ENCODE assay signal across 17 cellular contexts in the genomic region with DNA sequence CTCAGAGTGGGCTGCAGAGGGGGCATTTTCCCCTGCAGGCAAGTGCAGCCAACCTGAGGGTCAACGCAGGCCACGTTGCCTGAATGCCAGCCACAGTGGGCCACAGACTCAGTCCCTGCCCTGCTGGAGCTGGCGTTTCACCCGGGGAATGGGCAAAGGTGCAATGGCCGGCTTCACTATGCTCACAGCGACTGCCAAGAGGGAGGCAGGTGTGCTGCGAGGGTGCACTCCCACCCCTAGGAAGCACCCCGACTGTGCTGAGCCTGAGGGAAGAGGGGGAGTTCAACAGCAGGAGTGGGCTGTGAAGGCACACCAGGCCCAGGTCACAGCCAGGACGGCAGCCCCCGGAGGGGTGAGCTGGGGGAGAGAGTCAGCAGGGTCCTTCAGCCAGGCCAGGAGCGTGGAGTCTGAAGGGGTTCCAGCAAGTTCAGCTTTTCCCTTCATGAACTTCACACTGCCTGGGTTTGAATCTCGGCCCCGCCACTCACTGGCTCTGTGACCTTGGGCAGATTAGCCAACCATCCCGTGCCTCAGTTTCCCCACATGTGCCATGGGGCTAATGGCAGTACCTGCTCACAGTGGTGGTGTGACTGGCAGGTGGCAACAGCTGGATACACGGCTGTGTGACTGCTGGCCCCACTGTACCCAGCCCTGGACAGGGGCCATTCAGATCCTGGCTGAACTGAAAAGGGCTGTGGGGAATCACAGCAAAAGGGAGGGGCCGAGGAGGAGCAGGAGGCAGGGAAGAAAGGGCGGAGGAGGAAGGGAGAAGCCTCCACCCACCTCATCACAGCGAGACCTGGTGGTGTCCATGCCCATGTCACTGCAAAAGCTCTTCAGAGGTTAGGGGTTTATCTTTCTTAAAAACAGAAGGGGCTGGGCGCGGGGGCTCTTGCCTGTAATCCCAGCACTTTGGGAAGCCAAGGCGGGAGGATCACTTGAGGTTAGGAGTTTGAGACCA. TPM values are rescaled to one million over a fixed set of nuclear protein-coding genes. Genes with fewer than 3 reads are reported as not detected.
DNase-seq lines count a peak whose midpoint lies in the region; ATAC-seq, FAIRE-seq and TF ChIP-seq lines count a peak whose summit lies in the region.
"Had no signal": no experiment of that assay in that cellular context is flagged by ENCODE, and none has a peak within 500 bp of the region (broad histone marks: within the 10 kb centered on the region; RNA-seq: fewer than 3 reads in every experiment).

No MANE protein-coding gene starts in this region.

- no peaks in the 10 kb centered on the region for H3K36me3 Mint-ChIP-seq in activated CD4-positive, alpha-beta memory T cell treated with anti-CD3 and anti-CD28 coated beads for 36 hours
- no peaks in the 10 kb centered on the region for H3K36me3 Mint-ChIP-seq in type B pancreatic cell

- H3K9me3 Mint-ChIP-seq in activated CD4-positive, alpha-beta memory T cell treated with anti-CD3 and anti-CD28 coated beads for 36 hours, result no peaks in the 10 kb centered on the region
- H3K9me3 Mint-ChIP-seq in type B pancreatic cell, result no peaks in the 10 kb centered on the region
- H3K9me3 Mint-ChIP-seq: activated B cell treated with CpG ODN at 0.5 μM for 24 hours had no signal

- ATAC-seq in heart left ventricle (no peak), Right ventricle myocardium inferior (no peak), GM19395 (IDR thresholded peaks at IDR 0.05; ENCODE audit: unreplicated experiment) (no peak)
- ATAC-seq: SK-N-SH treated with all-trans-retinoic acid at 6 μM for 48 hours had no signal

- H3K36me3 ChIP-seq in heart left ventricle (no peaks in the 10 kb centered on the region), esophagus squamous epithelium (no peaks in the 10 kb centered on the region)
- H3K36me3 ChIP-seq: brain microvascular endothelial cell had no signal

- peak overlapping the region; percentile 16 for H3K4me3 Mint-ChIP-seq in activated CD4-positive, alpha-beta memory T cell treated with anti-CD3 and anti-CD28 coated beads for 36 hours
- no peak overlapping the region for H3K4me3 Mint-ChIP-seq in type B pancreatic cell
- H3K4me3 Mint-ChIP-seq: activated B cell treated with CpG ODN at 0.5 μM for 24 hours had no signal

- CTCF ChIA-PET in activated CD4-positive, alpha-beta memory T cell treated with anti-CD3 and anti-CD28 coated beads for 36 hours (lab: Charles Lee), result interaction anchor here (1.1 kb wide), 1 partner anchor 12 kb away, joined by 4 read pairs; no protein-coding TSS in a partner anchor

- H3K27ac Mint-ChIP-seq in activated CD4-positive, alpha-beta memory T cell treated with anti-CD3 and anti-CD28 coated beads for 36 hours, result peak overlapping the region; percentile 96
- peak overlapping the region; percentile 30 for H3K27ac Mint-ChIP-seq in type B pancreatic cell

- no peaks in the 10 kb centered on the region for H3K27me3 Mint-ChIP-seq in activated CD4-positive, alpha-beta memory T cell treated with anti-CD3 and anti-CD28 coated beads for 36 hours
- no peaks in the 10 kb centered on the region for H3K27me3 Mint-ChIP-seq in type B pancreatic cell
- H3K27me3 Mint-ChIP-seq: activated B cell treated with CpG ODN at 0.5 μM for 24 hours had no signal

- H3K4me3 ChIP-seq in heart left ventricle (no peak overlapping the region), esophagus squamous epithelium (no peak overlapping the region)

- no peak for TF ChIP-seq POLR2A in heart left ventricle (IDR thresholded peaks at IDR 0.05)
- no peak for TF ChIP-seq POLR2A in esophagus squamous epithelium (IDR thresholded peaks at IDR 0.05)

- DNase-seq in heart left ventricle (no peak), Right ventricle myocardium inferior (ENCODE audit: missing footprints) (no peak), esophagus squamous epithelium (lab: John Stamatoyannopoulos, UW) (no peak), type B pancreatic cell (ENCODE audit: extremely low spot score, unreplicated experiment) (no peak), hypothalamus (lab: John Stamatoyannopoulos, UW) (no peak), frontal cortex (ENCODE audit: low spot score in 2 of 2) (no peak)
- DNase-seq in activated CD4-positive, alpha-beta memory T cell treated with anti-CD3 and anti-CD28 coated beads for 36 hours, result no peak
- DNase-seq: activated B cell treated with CpG ODN at 0.5 μM for 24 hours, brain microvascular endothelial cell, DMS 273 treated with DMSO at 0.1 percent for 48 hours, NCI-H1417 treated with DMSO at 0.1 percent for 48 hours, NCI-H446 had no signal

- H3K4me1 ChIP-seq in heart left ventricle (peaks cover 0 to 42% (median 21%) of the 10 kb centered on the region in 12 donors), esophagus squamous epithelium (peaks cover 5 to 50% (median 18%) of the 10 kb centered on the region in 3 donors)

- POLR2A ChIA-PET in activated CD4-positive, alpha-beta memory T cell treated with anti-CD3 and anti-CD28 coated beads for 36 hours (lab: Charles Lee), result interaction anchor here (0.5 kb wide), 1 partner anchor 479 kb away, joined by 3 read pairs; no protein-coding TSS in a partner anchor

- no peaks in the 10 kb centered on the region for H3K27me3 ChIP-seq in heart left ventricle
- no peaks in the 10 kb centered on the region for H3K27me3 ChIP-seq in esophagus squamous epithelium
- H3K27me3 ChIP-seq: brain microvascular endothelial cell had no signal

- peaks cover 42% of the 10 kb centered on the region for H3K4me1 Mint-ChIP-seq in activated CD4-positive, alpha-beta memory T cell treated with anti-CD3 and anti-CD28 coated beads for 36 hours (ENCODE audit: low read depth)
- peaks cover 11% of the 10 kb centered on the region for H3K4me1 Mint-ChIP-seq in type B pancreatic cell (ENCODE audit: unreplicated experiment)

- H3K9me3 ChIP-seq in heart left ventricle (no peaks in the 10 kb centered on the region), esophagus squamous epithelium (no peaks in the 10 kb centered on the region)

- intact Hi-C loops in heart left ventricle (cut with DNase I), result loop anchor here in 1 of 10 donors (10.0 kb wide), 1 partner anchor 76 kb away; a partner anchor contains a TSS
- intact Hi-C loops in Right ventricle myocardium inferior (cut with DNase I), result no loop called here
- intact Hi-C loops in activated CD4-positive, alpha-beta memory T cell treated with anti-CD3 and anti-CD28 coated beads for 36 hours (cut with micrococcal nuclease), result loop anchor here (10.0 kb wide), 1 partner anchor 324 kb away; a partner anchor contains a TSS
- intact Hi-C loops in esophagus squamous epithelium (cut with DNase I), result no loop called here

- H3K27ac ChIP-seq in heart left ventricle (peak overlapping the region in 10 of 12 donors; percentile 16 to 83 (median 48)), esophagus squamous epithelium (peak overlapping the region in 3 of 4 donors; percentile 42 to 46 (median 46))
- H3K27ac ChIP-seq: brain microvascular endothelial cell had no signal

- WGBS in heart left ventricle, 4 donors, result 79 to 87% (median 83%) methylated on average over 16 to 21 of the region's 21 CpGs
- 68 to 76% methylated on average over 9 to 17 of the region's 21 CpGs for WGBS in esophagus squamous epithelium, 2 donors

- TF ChIP-seq CTCF in heart left ventricle (IDR thresholded peaks at IDR 0.05) (no peak), esophagus squamous epithelium (IDR thresholded peaks at IDR 0.05) (no peak), type B pancreatic cell (conservative IDR thresholded peaks at IDR 0.05) (no peak)

- no peak for FAIRE-seq in frontal cortex (lab: Jason Lieb, UNC)
- FAIRE-seq: GM18507, H54 had no signal

RNA-seq across cellular contexts. Expression of a gene that starts 7.6 kb away (rescaled TPM):
- 10 to 100 TPM in 8 of 9 donors, 1 to 10 TPM in 1; 7.7 to 22.8 (median 18.6) TPM for total RNA-seq in heart left ventricle
- polyA plus RNA-seq in heart left ventricle, result 10 to 100 TPM; 12.3 to 19.2 TPM
- 14.2 TPM for total RNA-seq in Right ventricle myocardium inferior
- total RNA-seq in activated CD4-positive, alpha-beta memory T cell treated with anti-CD3 and anti-CD28 coated beads for 36 hours, result 10 to 100 TPM; 35.1 to 39.9 TPM
- total RNA-seq in esophagus squamous epithelium, result 10 to 100 TPM in 3 of 4 donors, 1 to 10 TPM in 1; 5.4 to 27.8 (median 18.0) TPM
- 36.7 and 41.3 TPM in 2 replicates for total RNA-seq in type B pancreatic cell (ENCODE audit: low replicate concordance)
- 2.9 TPM for total RNA-seq in frontal cortex

RNA-seq across cellular contexts. Expression of a gene that starts 8.2 kb away (rescaled TPM):
- total RNA-seq in heart left ventricle (1 to 10 TPM; 2.9 to 8.1 (median 4.8) TPM), Right ventricle myocardium inferior (5.2 TPM), esophagus squamous epithelium (10 to 100 TPM in 2 of 4 donors, 1 to 10 TPM in 2; 7.9 to 18.4 (median 10.4) TPM), type B pancreatic cell (ENCODE audit: low replicate concordance) (9.2 and 10.2 TPM in 2 replicates), frontal cortex (3.3 TPM)
- polyA plus RNA-seq in heart left ventricle, result 1 to 10 TPM; 2.0 to 8.0 TPM
- total RNA-seq in activated CD4-positive, alpha-beta memory T cell treated with anti-CD3 and anti-CD28 coated beads for 36 hours, result 10 to 100 TPM; 10.4 to 11.8 TPM

RNA-seq across cellular contexts. Expression of a gene that starts 9.6 kb away (rescaled TPM):
- total RNA-seq in heart left ventricle (under 1 TPM in 3 of 9 donors, not detected in 6; 0.09 to 0.28 (median 0.09) TPM), Right ventricle myocardium inferior (not detected), esophagus squamous epithelium (1 to 10 TPM; 1.1 to 4.2 (median 2.9) TPM), type B pancreatic cell (ENCODE audit: low replicate concordance) (0.56 and 1.3 TPM in 2 replicates), frontal cortex (1.2 TPM)
- under 1 TPM in 1 of 2 donors, not detected in 1; 0.18 TPM for polyA plus RNA-seq in heart left ventricle
- total RNA-seq in activated CD4-positive, alpha-beta memory T cell treated with anti-CD3 and anti-CD28 coated beads for 36 hours, result under 1 TPM; 0.10 to 0.22 TPM
- total RNA-seq: skeletal muscle tissue had no signal
